Comparison of ENCODE assay signal across 23 cellular contexts in the genomic region with DNA sequence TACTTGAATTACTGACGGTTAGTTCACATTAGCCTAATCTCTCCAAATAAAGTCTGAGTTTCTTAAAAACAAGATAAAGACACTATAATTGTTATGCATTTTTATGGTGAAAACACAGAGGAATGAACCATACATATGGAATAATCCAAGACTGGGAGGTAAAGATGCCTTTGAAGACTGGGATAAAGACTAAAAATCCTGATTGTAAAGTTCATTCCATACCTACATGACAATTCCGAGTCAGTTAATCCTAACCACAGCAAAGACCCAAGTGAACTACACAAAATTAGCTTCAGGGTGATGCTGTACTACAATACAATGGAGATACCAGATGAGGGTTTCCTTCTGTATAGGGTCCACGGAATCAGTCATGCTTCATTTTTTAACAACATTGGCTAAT. TPM values are rescaled to one million over a fixed set of nuclear protein-coding genes. Genes with fewer than 3 reads are reported as not detected.
A peak's percentile ranks its signal among the peaks of the same experiment; 100 is the strongest.
DNase-seq lines count a peak whose midpoint lies in the region; ATAC-seq, FAIRE-seq and TF ChIP-seq lines count a peak whose summit lies in the region.
"Had no signal": no experiment of that assay in that cellular context is flagged by ENCODE, and none has a peak within 500 bp of the region (broad histone marks: within the 10 kb centered on the region; RNA-seq: fewer than 3 reads in every experiment).

No MANE protein-coding gene starts in this region.

- POLR2A ChIA-PET in A549 (lab: Yijun Ruan, JAX) = no interaction called here
- POLR2A ChIA-PET in HEK293 (lab: Yijun Ruan, JAX) = no interaction called here
- POLR2A ChIA-PET in Caco-2 (lab: Charles Lee) = no interaction called here

- H3K27ac Mint-ChIP-seq in Caco-2 (ENCODE audit: unreplicated experiment) = no peak overlapping the region
- H3K27ac Mint-ChIP-seq: activated T-cell treated with anti-CD3 and anti-CD28 coated beads, Interleukin-2, amount 50 U/mL, for 24 hours; CD8-positive, alpha-beta memory T cell; effector memory CD8-positive, alpha-beta T cell; T-helper 2 cell treated with Interferon-gamma antibody and Interleukin-4, amounts not matched to agents 5 μg/mL and 100 μg/mL, for 36 hours had no signal

- no peak for TF ChIP-seq EP300 in A549 (IDR thresholded peaks at IDR 0.05)
- TF ChIP-seq EP300 in ovary (IDR thresholded peaks at IDR 0.05) = no peak

- BruUV-seq in Caco-2 (replicated peaks; lab: Mats Ljungman, UMichigan) = no TSS peak

- H3K4me2 ChIP-seq in A549 = peak overlapping the region; percentile 54
- H3K4me2 ChIP-seq: KMS-11 had no signal

- CTCF ChIA-PET in A549 (lab: Yijun Ruan, JAX) (no interaction called here), HEK293 (lab: Yijun Ruan, JAX) (interaction anchor here (0.5 to 0.7 kb wide), 2 partner anchors 162 to 711 kb away, joined by 3 read pairs; no protein-coding TSS in a partner anchor), Caco-2 (lab: Charles Lee) (no interaction called here)

- TF ChIP-seq RAD21 in A549 (conservative IDR thresholded peaks at IDR 0.05 in 1 of 2, IDR thresholded peaks at IDR 0.05 in 1 of 2) = no peak

- no peaks in the 10 kb centered on the region for H3K9me3 ChIP-seq in A549
- no peaks in the 10 kb centered on the region for H3K9me3 ChIP-seq in HEK293 (ENCODE audit: control insufficient read depth, insufficient read depth, low read depth, low read length)
- no peaks in the 10 kb centered on the region for H3K9me3 ChIP-seq in ovary
- no peaks in the 10 kb centered on the region for H3K9me3 ChIP-seq in Caco-2
- H3K9me3 ChIP-seq: esophagus squamous epithelium, lower lobe of right lung, upper lobe of left lung had no signal

- H3K36me3 ChIP-seq in HEK293 (ENCODE audit: control insufficient read depth in 2 of 2, insufficient read depth in 1 of 2, low read length in 2 of 2) = no peaks in the 10 kb centered on the region
- H3K36me3 ChIP-seq in ovary = no peaks in the 10 kb centered on the region
- no peaks in the 10 kb centered on the region for H3K36me3 ChIP-seq in Caco-2 (ENCODE audit: control insufficient read depth, insufficient read depth, low read length)
- H3K36me3 ChIP-seq: esophagus squamous epithelium, lower lobe of right lung, upper lobe of left lung had no signal

- H3K27me3 ChIP-seq in foreskin keratinocyte (no peaks in the 10 kb centered on the region), ovary (no peaks in the 10 kb centered on the region), Caco-2 (replicated peaks; ENCODE audit: control insufficient read depth, insufficient read depth, low read length) (no peaks in the 10 kb centered on the region)
- H3K27me3 ChIP-seq: esophagus squamous epithelium, upper lobe of left lung had no signal

- TF ChIP-seq CTCF in A549 (IDR thresholded peaks at IDR 0.05) = no peak
- no peak for TF ChIP-seq CTCF in HEK293 (tag by site-specific recombination; IDR thresholded peaks at IDR 0.05)
- no peak for TF ChIP-seq CTCF in foreskin keratinocyte (conservative IDR thresholded peaks at IDR 0.05)
- TF ChIP-seq CTCF in ovary (IDR thresholded peaks at IDR 0.05) = no peak
- TF ChIP-seq CTCF in Caco-2 (IDR thresholded peaks at IDR 0.05; ENCODE audit: insufficient read depth in 1 of 2, low read depth in 1 of 2, low read length in 1 of 2, severe bottlenecking in 1 of 2, unreplicated experiment in 1 of 2) = no peak

- ATAC-seq in A549 = no peak
- ATAC-seq in SK-N-SH treated with all-trans-retinoic acid at 6 μM for 48 hours = peak; percentile 21
- ATAC-seq in foreskin keratinocyte = peak; percentile 36
- ATAC-seq: effector memory CD8-positive, alpha-beta T cell had no signal

- no peaks in the 10 kb centered on the region for H3K9me3 Mint-ChIP-seq in Caco-2 (ENCODE audit: unreplicated experiment)
- H3K9me3 Mint-ChIP-seq: activated T-cell treated with anti-CD3 and anti-CD28 coated beads, Interleukin-2, amount 50 U/mL, for 24 hours; CD8-positive, alpha-beta memory T cell; effector memory CD8-positive, alpha-beta T cell; T-helper 2 cell treated with Interferon-gamma antibody and Interleukin-4, amounts not matched to agents 5 μg/mL and 100 μg/mL, for 36 hours had no signal

- no peak overlapping the region for H3K27ac ChIP-seq in A549
- H3K27ac ChIP-seq in HEK293 (ENCODE audit: extremely low read depth, low read depth, low read length) = no peak overlapping the region
- no peak overlapping the region for H3K27ac ChIP-seq in foreskin keratinocyte
- no peak overlapping the region for H3K27ac ChIP-seq in ovary
- H3K27ac ChIP-seq: esophagus squamous epithelium, KMS-11, lower lobe of right lung, SK-N-MC, upper lobe of left lung had no signal

- no peak for FAIRE-seq in A549 (lab: Jason Lieb, UNC)
- FAIRE-seq: colon had no signal

- no peaks in the 10 kb centered on the region for H3K36me3 Mint-ChIP-seq in Caco-2 (ENCODE audit: insufficient read depth, unreplicated experiment)

- no peaks in the 10 kb centered on the region for H3K27me3 Mint-ChIP-seq in Caco-2 (ENCODE audit: insufficient read depth, unreplicated experiment)
- H3K27me3 Mint-ChIP-seq: activated T-cell treated with anti-CD3 and anti-CD28 coated beads, Interleukin-2, amount 50 U/mL, for 24 hours; CD8-positive, alpha-beta memory T cell; effector memory CD8-positive, alpha-beta T cell had no signal

- no peak overlapping the region for H3K4me3 ChIP-seq in A549
- H3K4me3 ChIP-seq in HEK293 (ENCODE audit: low read depth, low read length) = no peak overlapping the region
- no peak overlapping the region for H3K4me3 ChIP-seq in ovary
- H3K4me3 ChIP-seq in Caco-2 (ENCODE audit: low read depth, low read length) = no peak overlapping the region
- H3K4me3 ChIP-seq: esophagus squamous epithelium, lower lobe of right lung, SK-N-MC, upper lobe of left lung had no signal

- no peak overlapping the region for H3K4me3 Mint-ChIP-seq in Caco-2 (ENCODE audit: unreplicated experiment)
- H3K4me3 Mint-ChIP-seq: activated T-cell treated with anti-CD3 and anti-CD28 coated beads, Interleukin-2, amount 50 U/mL, for 24 hours; CD8-positive, alpha-beta memory T cell; effector memory CD8-positive, alpha-beta T cell; T-helper 2 cell treated with Interferon-gamma antibody and Interleukin-4, amounts not matched to agents 5 μg/mL and 100 μg/mL, for 36 hours had no signal

- peaks cover 20% of the 10 kb centered on the region for H3K4me1 Mint-ChIP-seq in Caco-2 (ENCODE audit: low read depth, unreplicated experiment)

- TF ChIP-seq POLR2A in A549 (IDR thresholded peaks at IDR 0.05; ENCODE audit: low read length) = no peak
- TF ChIP-seq POLR2A in ovary (IDR thresholded peaks at IDR 0.05) = no peak

- WGBS in A549 (ENCODE audit: missing lambda C conversion rate) = 79% methylated on average over 3 of the region's 3 CpGs
- WGBS in ovary, 3 donors = 75 to 91% (median 88%) methylated on average over 3 of the region's 3 CpGs

- H3K4me1 ChIP-seq in A549 = peaks cover 20% of the 10 kb centered on the region
- peaks cover 11% of the 10 kb centered on the region; the same call in 1 of the 2 replicates for H3K4me1 ChIP-seq in HEK293 (ENCODE audit: control insufficient read depth, insufficient read depth, low read length)
- H3K4me1 ChIP-seq in foreskin keratinocyte = peaks cover 28% of the 10 kb centered on the region
- H3K4me1 ChIP-seq in ovary (ENCODE audit: insufficient read depth) = peaks cover 3% of the 10 kb centered on the region
- no peaks in the 10 kb centered on the region for H3K4me1 ChIP-seq in Caco-2

- DNase-seq in A549 (ENCODE audit: low read depth in 1 of 2, low spot score in 1 of 2) = no peak
- no peak for DNase-seq in foreskin keratinocyte
- no peak for DNase-seq in NCI-H2107 (lab: John Stamatoyannopoulos, UW)
- no peak for DNase-seq in ovary
- no peak for DNase-seq in NCI-H146 treated with DMSO at 0.1 percent for 48 hours (lab: John Stamatoyannopoulos, UW; ENCODE audit: unreplicated experiment)
- DNase-seq in Caco-2 = no peak
- DNase-seq: activated CD4-positive, alpha-beta T cell treated with anti-CD3 and anti-CD28 coated beads for 4 hours; activated gamma-delta T cell treated with Interleukin-2 at 50 U/mL for 16 hours; activated T-cell treated with anti-CD3 and anti-CD28 coated beads, Interleukin-2, amount 50 U/mL, for 24 hours; CD8-positive, alpha-beta memory T cell; effector memory CD8-positive, alpha-beta T cell; esophagus squamous epithelium; lower lobe of right lung; NCI-H187 treated with DMSO at 0.1 percent for 48 hours; NCI-H526 treated with DMSO at 0.1 percent for 48 hours; small intestine had no signal

- intact Hi-C loops in ovary (cut with DNase I) (no loop called here), Caco-2 (cut with micrococcal nuclease; ENCODE audit: unreplicated experiment) (no loop called here)

TF ChIP-seq in A549, 52 proteins besides CTCF, POLR2A, EP300 and RAD21 (continues in another document):
- TF ChIP-seq HOXA7 (CRISPR knock-in tag; IDR thresholded peaks at IDR 0.05) = no peak
- TF ChIP-seq RFX5 (IDR thresholded peaks at IDR 0.05) = no peak

TF ChIP-seq in SK-N-SH treated with all-trans-retinoic acid at 6 μM for 48 hours, 23 proteins besides CTCF, POLR2A, EP300 and RAD21 (continues in another document):
- TF ChIP-seq OSR1 (CRISPR knock-in tag; IDR thresholded peaks at IDR 0.05) (no peak), ZFP3 (CRISPR knock-in tag; IDR thresholded peaks at IDR 0.05) (no peak), CSDC2 (CRISPR knock-in tag; IDR thresholded peaks at IDR 0.05) (no peak), ZC3H10 (CRISPR knock-in tag; IDR thresholded peaks at IDR 0.05) (no peak)

RNA-seq across cellular contexts. Expression of a gene that starts 6.3 kb away (rescaled TPM):
- polyA plus RNA-seq in A549 (2011; rRNA removed) (70.5 and 86.1 TPM in 2 replicates), A549 (2017; fragmentation: RNase III; extraction: RNeasy Plus Mini Kit Qiagen cat#74134 plus additional on column Dnase treatment) (45.7 to 52.4 TPM (median 51.3 TPM) in 3 replicates), foreskin keratinocyte (42.2 and 47.1 TPM in 2 replicates), ovary (10 to 100 TPM; 14.5 to 31.2 TPM)
- polyA plus RNA-seq in A549 (2012; cell fraction: cytosol; rRNA removed) = 14.5 and 15.3 TPM in 2 replicates
- polyA plus RNA-seq in A549 (2012; cell fraction: nucleus; rRNA removed) = 14.6 and 24.0 TPM in 2 replicates
- 41.8 and 43.0 TPM in 2 replicates for polyA minus RNA-seq in A549 (2011; rRNA and poly(A)+ RNA removed)
- total RNA-seq in foreskin keratinocyte (60.6 and 63.6 TPM in 2 replicates), ovary (10 to 100 TPM; 23.2 to 38.8 (median 28.5) TPM), Caco-2 (2022) (52.7 and 53.1 TPM in 2 replicates)

Comparison
In these comparisons a context has a peak if more than half of its experiments do, and no peak if none do; other contexts are left out.
1. ATAC-seq: peak in SK-N-SH treated with all-trans-retinoic acid at 6 μM for 48 hours (single experiment) and foreskin keratinocyte (single experiment); none in A549 (0 of 2).